Comparison of ENCODE assay signal across 1 cellular context in the genomic region with DNA sequence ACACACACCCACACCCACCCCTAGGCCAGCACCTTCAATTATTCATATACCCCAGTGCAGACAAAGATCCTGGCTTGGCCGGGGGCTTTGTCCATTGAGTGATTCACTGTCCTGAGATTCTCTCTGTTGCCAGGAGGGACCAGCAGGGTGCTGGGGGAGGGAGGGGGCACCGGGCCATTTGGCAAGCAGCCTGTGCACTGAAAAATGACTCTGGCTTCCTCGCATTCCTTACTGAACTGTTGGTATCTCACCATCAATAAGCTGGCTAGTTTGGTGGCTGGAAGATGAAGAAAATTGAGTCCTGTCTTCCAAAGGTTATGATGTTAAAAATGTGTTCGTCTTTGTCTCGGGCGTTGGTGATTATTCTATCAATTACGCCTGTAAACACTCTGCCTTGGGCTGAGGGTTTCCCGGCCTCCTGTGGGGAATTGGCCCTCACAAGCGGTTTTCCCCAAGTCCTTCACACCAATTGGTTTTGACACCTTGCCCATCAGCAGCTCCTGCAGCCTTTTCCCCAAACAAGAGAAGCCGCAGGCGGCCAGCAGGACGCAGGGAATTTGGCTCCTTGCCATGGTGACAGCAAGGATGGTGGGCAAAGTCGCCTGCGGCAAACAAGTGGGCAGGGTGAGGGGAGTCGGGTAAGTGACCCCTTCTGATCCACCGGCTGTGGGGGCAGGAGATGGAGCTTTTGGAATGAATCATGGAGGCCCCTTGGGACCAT.
A peak's percentile ranks its signal among the peaks of the same experiment; 100 is the strongest.
TF ChIP-seq lines count a peak whose summit lies in the region.

No MANE protein-coding gene starts in this region.

TF ChIP-seq in SK-N-SH, 30 proteins besides CTCF, POLR2A, EP300 and RAD21 (continued from another document):
- TF ChIP-seq, protein P1, sequence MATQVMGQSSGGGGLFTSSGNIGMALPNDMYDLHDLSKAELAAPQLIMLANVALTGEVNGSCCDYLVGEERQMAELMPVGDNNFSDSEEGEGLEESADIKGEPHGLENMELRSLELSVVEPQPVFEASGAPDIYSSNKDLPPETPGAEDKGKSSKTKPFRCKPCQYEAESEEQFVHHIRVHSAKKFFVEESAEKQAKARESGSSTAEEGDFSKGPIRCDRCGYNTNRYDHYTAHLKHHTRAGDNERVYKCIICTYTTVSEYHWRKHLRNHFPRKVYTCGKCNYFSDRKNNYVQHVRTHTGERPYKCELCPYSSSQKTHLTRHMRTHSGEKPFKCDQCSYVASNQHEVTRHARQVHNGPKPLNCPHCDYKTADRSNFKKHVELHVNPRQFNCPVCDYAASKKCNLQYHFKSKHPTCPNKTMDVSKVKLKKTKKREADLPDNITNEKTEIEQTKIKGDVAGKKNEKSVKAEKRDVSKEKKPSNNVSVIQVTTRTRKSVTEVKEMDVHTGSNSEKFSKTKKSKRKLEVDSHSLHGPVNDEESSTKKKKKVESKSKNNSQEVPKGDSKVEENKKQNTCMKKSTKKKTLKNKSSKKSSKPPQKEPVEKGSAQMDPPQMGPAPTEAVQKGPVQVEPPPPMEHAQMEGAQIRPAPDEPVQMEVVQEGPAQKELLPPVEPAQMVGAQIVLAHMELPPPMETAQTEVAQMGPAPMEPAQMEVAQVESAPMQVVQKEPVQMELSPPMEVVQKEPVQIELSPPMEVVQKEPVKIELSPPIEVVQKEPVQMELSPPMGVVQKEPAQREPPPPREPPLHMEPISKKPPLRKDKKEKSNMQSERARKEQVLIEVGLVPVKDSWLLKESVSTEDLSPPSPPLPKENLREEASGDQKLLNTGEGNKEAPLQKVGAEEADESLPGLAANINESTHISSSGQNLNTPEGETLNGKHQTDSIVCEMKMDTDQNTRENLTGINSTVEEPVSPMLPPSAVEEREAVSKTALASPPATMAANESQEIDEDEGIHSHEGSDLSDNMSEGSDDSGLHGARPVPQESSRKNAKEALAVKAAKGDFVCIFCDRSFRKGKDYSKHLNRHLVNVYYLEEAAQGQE (IDR thresholded peaks at IDR 0.05; ENCODE audit: low read depth, low read length) = no peak
- TF ChIP-seq TAF1 (IDR thresholded peaks at IDR 0.05; ENCODE audit: borderline replicate concordance, low read depth, low read length) (no peak), RFX5 (IDR thresholded peaks at IDR 0.05; ENCODE audit: low read length) (peak; percentile 87), ELF1 (IDR thresholded peaks at IDR 0.05) (no peak), CHD2 (IDR thresholded peaks at IDR 0.05; ENCODE audit: low read length, partially characterized antibody) (peak; percentile 67), RCOR1 (IDR thresholded peaks at IDR 0.05; ENCODE audit: low read length) (peak; percentile 69), RXRA (IDR thresholded peaks at IDR 0.05; ENCODE audit: borderline replicate concordance, low read depth) (peak; percentile 54; the same call in 1 of the 2 replicates), EZH2phosphoT487 (IDR thresholded peaks at IDR 0.05; ENCODE audit: borderline replicate concordance, low read depth) (no peak), TCF12 (IDR thresholded peaks at IDR 0.05) (peak; percentile 87), FOXJ3 (CRISPR knock-in tag; IDR thresholded peaks at IDR 0.05) (no peak), GABPA (IDR thresholded peaks at IDR 0.05; ENCODE audit: low read depth) (no peak), SIN3A (IDR thresholded peaks at IDR 0.05; ENCODE audit: borderline replicate concordance, low read depth, low read length) (no peak), NRF1 (IDR thresholded peaks at IDR 0.05; ENCODE audit: low read depth, low read length) (no peak), FOXM1 (IDR thresholded peaks at IDR 0.05; ENCODE audit: low read depth) (no peak), NFIC (IDR thresholded peaks at IDR 0.05; ENCODE audit: borderline replicate concordance) (peak; percentile 98), MXI1 (IDR thresholded peaks at IDR 0.05; ENCODE audit: low read depth, low read length) (no peak), FOSL2 (IDR thresholded peaks at IDR 0.05; ENCODE audit: borderline replicate concordance, low read depth) (peak; percentile 78), GATA2 (CRISPR knock-in tag; IDR thresholded peaks at IDR 0.05) (peak; percentile 49), SMC3 (IDR thresholded peaks at IDR 0.05; ENCODE audit: low read depth, low read length) (no peak), TEAD4 (IDR thresholded peaks at IDR 0.05; ENCODE audit: borderline replicate concordance, insufficient read depth) (peak; percentile 86), MEF2A (IDR thresholded peaks at IDR 0.05; ENCODE audit: borderline replicate concordance, low read depth) (0 out of 2 replicates have a peak, but pooled peaks have one; percentile 10), YY1 (IDR thresholded peaks at IDR 0.05; ENCODE audit: low read depth) (no peak)
- TF ChIP-seq, protein P2, sequence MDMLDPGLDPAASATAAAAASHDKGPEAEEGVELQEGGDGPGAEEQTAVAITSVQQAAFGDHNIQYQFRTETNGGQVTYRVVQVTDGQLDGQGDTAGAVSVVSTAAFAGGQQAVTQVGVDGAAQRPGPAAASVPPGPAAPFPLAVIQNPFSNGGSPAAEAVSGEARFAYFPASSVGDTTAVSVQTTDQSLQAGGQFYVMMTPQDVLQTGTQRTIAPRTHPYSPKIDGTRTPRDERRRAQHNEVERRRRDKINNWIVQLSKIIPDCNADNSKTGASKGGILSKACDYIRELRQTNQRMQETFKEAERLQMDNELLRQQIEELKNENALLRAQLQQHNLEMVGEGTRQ (IDR thresholded peaks at IDR 0.05; ENCODE audit: borderline replicate concordance, low read depth, low read length) = no peak
- TF ChIP-seq, protein P3, sequence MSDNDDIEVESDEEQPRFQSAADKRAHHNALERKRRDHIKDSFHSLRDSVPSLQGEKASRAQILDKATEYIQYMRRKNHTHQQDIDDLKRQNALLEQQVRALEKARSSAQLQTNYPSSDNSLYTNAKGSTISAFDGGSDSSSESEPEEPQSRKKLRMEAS (IDR thresholded peaks at IDR 0.05; ENCODE audit: low read depth) = peak; percentile 51; the same call in 1 of the 2 replicates
- TF ChIP-seq, protein P4, sequence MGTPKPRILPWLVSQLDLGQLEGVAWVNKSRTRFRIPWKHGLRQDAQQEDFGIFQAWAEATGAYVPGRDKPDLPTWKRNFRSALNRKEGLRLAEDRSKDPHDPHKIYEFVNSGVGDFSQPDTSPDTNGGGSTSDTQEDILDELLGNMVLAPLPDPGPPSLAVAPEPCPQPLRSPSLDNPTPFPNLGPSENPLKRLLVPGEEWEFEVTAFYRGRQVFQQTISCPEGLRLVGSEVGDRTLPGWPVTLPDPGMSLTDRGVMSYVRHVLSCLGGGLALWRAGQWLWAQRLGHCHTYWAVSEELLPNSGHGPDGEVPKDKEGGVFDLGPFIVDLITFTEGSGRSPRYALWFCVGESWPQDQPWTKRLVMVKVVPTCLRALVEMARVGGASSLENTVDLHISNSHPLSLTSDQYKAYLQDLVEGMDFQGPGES (IDR thresholded peaks at IDR 0.05; ENCODE audit: low read depth, low read length) = no peak
- TF ChIP-seq, protein P5, sequence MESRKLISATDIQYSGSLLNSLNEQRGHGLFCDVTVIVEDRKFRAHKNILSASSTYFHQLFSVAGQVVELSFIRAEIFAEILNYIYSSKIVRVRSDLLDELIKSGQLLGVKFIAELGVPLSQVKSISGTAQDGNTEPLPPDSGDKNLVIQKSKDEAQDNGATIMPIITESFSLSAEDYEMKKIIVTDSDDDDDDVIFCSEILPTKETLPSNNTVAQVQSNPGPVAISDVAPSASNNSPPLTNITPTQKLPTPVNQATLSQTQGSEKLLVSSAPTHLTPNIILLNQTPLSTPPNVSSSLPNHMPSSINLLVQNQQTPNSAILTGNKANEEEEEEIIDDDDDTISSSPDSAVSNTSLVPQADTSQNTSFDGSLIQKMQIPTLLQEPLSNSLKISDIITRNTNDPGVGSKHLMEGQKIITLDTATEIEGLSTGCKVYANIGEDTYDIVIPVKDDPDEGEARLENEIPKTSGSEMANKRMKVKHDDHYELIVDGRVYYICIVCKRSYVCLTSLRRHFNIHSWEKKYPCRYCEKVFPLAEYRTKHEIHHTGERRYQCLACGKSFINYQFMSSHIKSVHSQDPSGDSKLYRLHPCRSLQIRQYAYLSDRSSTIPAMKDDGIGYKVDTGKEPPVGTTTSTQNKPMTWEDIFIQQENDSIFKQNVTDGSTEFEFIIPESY (IDR thresholded peaks at IDR 0.05; ENCODE audit: borderline replicate concordance, low read depth) = 0 out of 2 replicates have a peak, but pooled peaks have one; percentile 12
